ENCODE assay signal across 10 cellular contexts in genomic region chr3:69353088-69353478, GRCh38. TPM values are rescaled to one million over a fixed set of nuclear protein-coding genes. Genes with fewer than 3 reads are reported as not detected.
DNase-seq lines count a peak whose midpoint lies in the region; ATAC-seq and TF ChIP-seq lines count a peak whose summit lies in the region.
"Had no signal": no experiment of that assay in that cellular context is flagged by ENCODE, and none has a peak within 500 bp of the region (broad histone marks: within the 10 kb centered on the region; RNA-seq: fewer than 3 reads in every experiment).

No MANE protein-coding gene starts in this region.

- H3K27me3 Mint-ChIP-seq in nephron (ENCODE audit: low read depth) = no peaks in the 10 kb centered on the region

- H3K36me3 Mint-ChIP-seq in nephron (ENCODE audit: low read depth) = no peaks in the 10 kb centered on the region

- peaks cover 3% of the 10 kb centered on the region for H3K9me3 Mint-ChIP-seq in nephron
- H3K9me3 Mint-ChIP-seq: CD4-positive, alpha-beta T cell had no signal

- H3K4me3 ChIP-seq in AG09309 (ENCODE audit: control insufficient read depth, low read depth, low read length) (peak overlapping the region; percentile 29; the same call in 1 of the 2 replicates), GM12865 (ENCODE audit: low read depth, low read length) (peak overlapping the region; percentile 35), H7 (ENCODE audit: insufficient read depth, low read depth, low read length) (no peak overlapping the region)

- H3K4me3 Mint-ChIP-seq in nephron = peak overlapping the region in 2 of 3 experiments; percentile 22 to 32

- no peak for ATAC-seq in GM21723 (IDR thresholded peaks at IDR 0.05; ENCODE audit: unreplicated experiment)

- H3K36me3 ChIP-seq in H7 (replicated peaks; ENCODE audit: control insufficient read depth, insufficient read depth, low read length) = no peaks in the 10 kb centered on the region

- no peak for TF ChIP-seq CTCF in AG09309 (IDR thresholded peaks at IDR 0.05; ENCODE audit: control insufficient read depth, insufficient read depth, low read depth, low read length, missing control alignments)
- TF ChIP-seq CTCF in GM12865 (IDR thresholded peaks at IDR 0.05; ENCODE audit: insufficient read depth, low read depth, low read length, missing control alignments) = no peak
- TF ChIP-seq CTCF in nephron (IDR thresholded peaks at IDR 0.05; ENCODE audit: unreplicated experiment in 3 of 3) = no peak

- H3K4me1 Mint-ChIP-seq in nephron = peaks cover 20% of the 10 kb centered on the region

- no peaks in the 10 kb centered on the region for H3K27me3 ChIP-seq in H7 (ENCODE audit: control insufficient read depth, insufficient read depth, low read length)

- H3K27ac Mint-ChIP-seq in nephron = peak overlapping the region in 1 of 3 experiments; percentile 9
- H3K27ac Mint-ChIP-seq: CD4-positive, alpha-beta T cell had no signal

- DNase-seq in AG09309 (ENCODE audit: low read depth) (no peak), GM12865 (ENCODE audit: low read depth) (no peak), dedifferentiated amniotic fluid mesenchymal stem cell (ENCODE audit: extremely low spot score) (peak; percentile 5), DMS153 treated with DMSO at 0.1 percent for 48 hours (lab: John Stamatoyannopoulos, UW; ENCODE audit: unreplicated experiment) (no peak), H7 (no peak), HUDEP-2 (lab: John Stamatoyannopoulos, UW; ENCODE audit: unreplicated experiment in 76 of 76) (no peak)
- DNase-seq: CD4-positive, alpha-beta T cell; NCI-H345 had no signal

RNA-seq across cellular contexts. Expression of gene FRMD4B, which starts 32.8 kb away (rescaled TPM):
- total RNA-seq in H7 (2014; rRNA removed; shearing (Covaris generic)) = 1.0 and 1.6 TPM in 2 replicates
